ENCODE assay signal across 1 cellular context in genomic region chr7:100433592-100434296, GRCh38.
TF ChIP-seq lines count a peak whose summit lies in the region.

No MANE protein-coding gene starts in this region.

TF ChIP-seq in K562, 482 proteins besides CTCF, POLR2A, EP300 and RAD21:
- TF ChIP-seq FOXP4 (CRISPR knock-in tag; IDR thresholded peaks at IDR 0.05; ENCODE audit: borderline replicate concordance) (no peak), CGGBP1 (CRISPR knock-in tag; IDR thresholded peaks at IDR 0.05) (0 out of 2 replicates have a peak, but pooled peaks have one; percentile 13), MNT (conservative IDR thresholded peaks at IDR 0.05) (0 out of 4 replicates have a peak, but pooled peaks of 1 of the 2 experiments have one; percentile 21), ETS1 (conservative IDR thresholded peaks at IDR 0.05; ENCODE audit: control insufficient read depth, low read depth, low read length) (no peak), ZBTB26 (CRISPR knock-in tag; IDR thresholded peaks at IDR 0.05) (no peak), GTF3C2 (IDR thresholded peaks at IDR 0.05; ENCODE audit: borderline replicate concordance, extremely low read depth, insufficient read length) (no peak), ATF6 (CRISPR knock-in tag; IDR thresholded peaks at IDR 0.05) (no peak), TEAD4 (IDR thresholded peaks at IDR 0.05; ENCODE audit: low read length) (0 out of 2 replicates have a peak, but pooled peaks have one; percentile 8), TEAD4 (CRISPR knock-in tag; IDR thresholded peaks at IDR 0.05; ENCODE audit: borderline replicate concordance) (no peak), POLR2AphosphoS5 (IDR thresholded peaks at IDR 0.05; ENCODE audit: control insufficient read depth, insufficient read depth, low read depth, low read length) (peak; percentile 45), SUPT5H (IDR thresholded peaks at IDR 0.05) (peak; percentile 66), ZNF282 (CRISPR knock-in tag; IDR thresholded peaks at IDR 0.05) (no peak), HMBOX1 (IDR thresholded peaks at IDR 0.05) (0 out of 2 replicates have a peak, but pooled peaks have one; percentile 24), MAFF (IDR thresholded peaks at IDR 0.05; ENCODE audit: low read length) (no peak), LEF1 (IDR thresholded peaks at IDR 0.05) (peak; percentile 12; the same call in 1 of the 2 replicates), CBFA2T3 (IDR thresholded peaks at IDR 0.05) (0 out of 2 replicates have a peak, but pooled peaks have one; percentile 24), ZBTB7A (IDR thresholded peaks at IDR 0.05; ENCODE audit: borderline replicate concordance, control insufficient read depth, low read depth, low read length) (0 out of 2 replicates have a peak, but pooled peaks have one; percentile 24), POLR2AphosphoS2 (IDR thresholded peaks at IDR 0.05; ENCODE audit: low read length) (peak; percentile 88), KDM1A (IDR thresholded peaks at IDR 0.05) (0 out of 4 replicates have a peak, but pooled peaks of 1 of the 2 experiments have one; percentile 5), KAT7 (CRISPR knock-in tag; IDR thresholded peaks at IDR 0.05; ENCODE audit: borderline replicate concordance) (0 out of 2 replicates have a peak, but pooled peaks have one; percentile 75), HES1 (IDR thresholded peaks at IDR 0.05; ENCODE audit: low read depth) (no peak), HCFC1 (IDR thresholded peaks at IDR 0.05; ENCODE audit: low read depth, low read length) (0 out of 2 replicates have a peak, but pooled peaks have one; percentile 1), RNF2 (IDR thresholded peaks at IDR 0.05) (no peak)
